In genomic region chr2:144445196-144445595, GRCh38 we compare ENCODE assay signal across 25 cellular contexts.
DNase-seq lines count a peak whose midpoint lies in the region; ATAC-seq and TF ChIP-seq lines count a peak whose summit lies in the region.
"Had no signal": no experiment of that assay in that cellular context is flagged by ENCODE, and none has a peak within 500 bp of the region (broad histone marks: within the 10 kb centered on the region; RNA-seq: fewer than 3 reads in every experiment).

No MANE protein-coding gene starts in this region.

- ATAC-seq in activated naive CD8-positive, alpha-beta T cell treated with anti-CD3 and anti-CD28 coated beads, Interleukin-2, amount 50 U/mL, for 24 hours: no peak
- ATAC-seq in activated B cell treated with CpG ODN at 0.5 μM for 24 hours (ENCODE audit: low read depth): no peak
- ATAC-seq in HG02885 (IDR thresholded peaks at IDR 0.05; ENCODE audit: poor library complexity, unreplicated experiment): no peak
- ATAC-seq: HepG2, pancreas had no signal

- H3K4me3 Mint-ChIP-seq in activated naive CD8-positive, alpha-beta T cell treated with anti-CD3 and anti-CD28 coated beads, Interleukin-2, amount 50 U/mL, for 24 hours: no peak overlapping the region
- no peak overlapping the region for H3K4me3 Mint-ChIP-seq in activated naive CD8-positive, alpha-beta T cell treated with anti-CD3 and anti-CD28 coated beads for 36 hours
- H3K4me3 Mint-ChIP-seq in activated B cell treated with CpG ODN at 0.5 μM for 24 hours: no peak overlapping the region
- peak overlapping the region in 3 of 5 donors; percentile 11 to 65 (median 20) for H3K4me3 Mint-ChIP-seq in immature natural killer cell
- H3K4me3 Mint-ChIP-seq: activated CD4-positive, alpha-beta T cell treated with anti-CD3 and anti-CD28 coated beads, Interleukin-2, amount 10 ng/mL, durations not matched to agents 7 days and 5 days had no signal

- H3K27me3 Mint-ChIP-seq in activated naive CD8-positive, alpha-beta T cell treated with anti-CD3 and anti-CD28 coated beads, Interleukin-2, amount 50 U/mL, for 24 hours: no peaks in the 10 kb centered on the region
- no peaks in the 10 kb centered on the region for H3K27me3 Mint-ChIP-seq in activated naive CD8-positive, alpha-beta T cell treated with anti-CD3 and anti-CD28 coated beads for 36 hours
- H3K27me3 Mint-ChIP-seq in activated B cell treated with CpG ODN at 0.5 μM for 24 hours (no peaks in the 10 kb centered on the region), immature natural killer cell (ENCODE audit: low read depth in 3 of 3) (peaks cover 5 to 25% (median 7%) of the 10 kb centered on the region in 3 donors)

- no peaks in the 10 kb centered on the region for H3K9me3 Mint-ChIP-seq in activated naive CD8-positive, alpha-beta T cell treated with anti-CD3 and anti-CD28 coated beads, Interleukin-2, amount 50 U/mL, for 24 hours
- no peaks in the 10 kb centered on the region for H3K9me3 Mint-ChIP-seq in activated naive CD8-positive, alpha-beta T cell treated with anti-CD3 and anti-CD28 coated beads for 36 hours
- H3K9me3 Mint-ChIP-seq in activated B cell treated with CpG ODN at 0.5 μM for 24 hours (no peaks in the 10 kb centered on the region), immature natural killer cell (no peaks in the 10 kb centered on the region)

- intact Hi-C loops in activated B cell treated with CpG ODN at 0.5 μM for 24 hours (cut with micrococcal nuclease): no loop called here

- H3K36me3 Mint-ChIP-seq in activated naive CD8-positive, alpha-beta T cell treated with anti-CD3 and anti-CD28 coated beads, Interleukin-2, amount 50 U/mL, for 24 hours (ENCODE audit: low read depth): peaks cover 9% of the 10 kb centered on the region
- H3K36me3 Mint-ChIP-seq in activated naive CD8-positive, alpha-beta T cell treated with anti-CD3 and anti-CD28 coated beads for 36 hours: peaks cover 2% of the 10 kb centered on the region
- H3K36me3 Mint-ChIP-seq in activated B cell treated with CpG ODN at 0.5 μM for 24 hours (ENCODE audit: low read depth): peaks cover 52% of the 10 kb centered on the region
- H3K36me3 Mint-ChIP-seq in immature natural killer cell: peaks cover 8 to 14% (median 13%) of the 10 kb centered on the region in 3 donors

- POLR2A ChIA-PET in activated B cell treated with CpG ODN at 0.5 μM for 24 hours (lab: Charles Lee): no interaction called here

- H3K27ac ChIP-seq in substantia nigra (ENCODE audit: low read depth, low read length, poor library complexity, severe bottlenecking): peak overlapping the region; percentile 55
- H3K27ac ChIP-seq: C4-2B, pancreas had no signal

- DNase-seq in activated naive CD8-positive, alpha-beta T cell treated with anti-CD3 and anti-CD28 coated beads, Interleukin-2, amount 50 U/mL, for 24 hours: no peak
- DNase-seq in activated naive CD8-positive, alpha-beta T cell treated with anti-CD3 and anti-CD28 coated beads for 36 hours: no peak
- no peak for DNase-seq in activated B cell treated with CpG ODN at 0.5 μM for 24 hours
- DNase-seq in immature natural killer cell: no peak
- no peak for DNase-seq in substantia nigra (lab: John Stamatoyannopoulos, UW)
- DNase-seq in GM20000 (ENCODE audit: low spot score): no peak
- no peak for DNase-seq in NCI-H1048 (lab: John Stamatoyannopoulos, UW)
- DNase-seq: activated CD4-positive, alpha-beta T cell treated with anti-CD3 and anti-CD28 coated beads, Interleukin-2, amount 10 ng/mL, durations not matched to agents 7 days and 5 days; activated CD8-positive, alpha-beta memory T cell treated with anti-CD3 and anti-CD28 coated beads, Interleukin-2, amount 50 U/mL, for 48 hours; activated effector memory CD4-positive, alpha-beta T cell treated with anti-CD3 and anti-CD28 coated beads, Interleukin-2, amount 50 U/mL, for 16 hours; amniotic stem cell; central memory CD4-positive, alpha-beta T cell; DMS153; effector CD8-positive, alpha-beta T cell; esophagus squamous epithelium; GF-D8; H7; NCI-H187 treated with DMSO at 0.1 percent for 48 hours; pancreas; sigmoid colon; stomach; SW 1271 had no signal

- TF ChIP-seq CTCF in activated B cell treated with CpG ODN at 0.5 μM for 24 hours (IDR thresholded peaks at IDR 0.05): no peak
- TF ChIP-seq CTCF in GM20000 (IDR thresholded peaks at IDR 0.05; ENCODE audit: extremely low read depth, missing control alignments): no peak

- H3K4me1 Mint-ChIP-seq in activated naive CD8-positive, alpha-beta T cell treated with anti-CD3 and anti-CD28 coated beads, Interleukin-2, amount 50 U/mL, for 24 hours: peaks cover 52% of the 10 kb centered on the region
- peaks cover 12% of the 10 kb centered on the region for H3K4me1 Mint-ChIP-seq in activated naive CD8-positive, alpha-beta T cell treated with anti-CD3 and anti-CD28 coated beads for 36 hours
- peaks cover 79% of the 10 kb centered on the region for H3K4me1 Mint-ChIP-seq in activated B cell treated with CpG ODN at 0.5 μM for 24 hours
- peaks cover 69 to 86% of the 10 kb centered on the region in 2 donors for H3K4me1 Mint-ChIP-seq in immature natural killer cell
- H3K4me1 Mint-ChIP-seq: activated CD4-positive, alpha-beta T cell treated with anti-CD3 and anti-CD28 coated beads, Interleukin-2, amount 10 ng/mL, durations not matched to agents 7 days and 5 days had no signal

- H3K27ac Mint-ChIP-seq in activated naive CD8-positive, alpha-beta T cell treated with anti-CD3 and anti-CD28 coated beads, Interleukin-2, amount 50 U/mL, for 24 hours: peak overlapping the region; percentile 62
- H3K27ac Mint-ChIP-seq in activated naive CD8-positive, alpha-beta T cell treated with anti-CD3 and anti-CD28 coated beads for 36 hours: no peak overlapping the region
- H3K27ac Mint-ChIP-seq in activated B cell treated with CpG ODN at 0.5 μM for 24 hours (peak overlapping the region; percentile 67), immature natural killer cell (peak overlapping the region in 5 of 6 donors; percentile 83 to 94 (median 91))
- H3K27ac Mint-ChIP-seq: activated CD4-positive, alpha-beta T cell treated with anti-CD3 and anti-CD28 coated beads, Interleukin-2, amount 10 ng/mL, durations not matched to agents 7 days and 5 days had no signal

- CTCF ChIA-PET in activated B cell treated with CpG ODN at 0.5 μM for 24 hours (lab: Charles Lee): no interaction called here

Comparison
In these comparisons a context has a peak if more than half of its experiments do, and no peak if none do; other contexts are left out.
1. H3K4me3 Mint-ChIP-seq: peak in immature natural killer cell (3 of 5); none in activated naive CD8-positive, alpha-beta T cell treated with anti-CD3 and anti-CD28 coated beads, Interleukin-2, amount 50 U/mL, for 24 hours (single experiment), activated naive CD8-positive, alpha-beta T cell treated with anti-CD3 and anti-CD28 coated beads for 36 hours (single experiment) and activated B cell treated with CpG ODN at 0.5 μM for 24 hours (single experiment).